ENCODE assay signal across 24 cellular contexts in the genomic region with DNA sequence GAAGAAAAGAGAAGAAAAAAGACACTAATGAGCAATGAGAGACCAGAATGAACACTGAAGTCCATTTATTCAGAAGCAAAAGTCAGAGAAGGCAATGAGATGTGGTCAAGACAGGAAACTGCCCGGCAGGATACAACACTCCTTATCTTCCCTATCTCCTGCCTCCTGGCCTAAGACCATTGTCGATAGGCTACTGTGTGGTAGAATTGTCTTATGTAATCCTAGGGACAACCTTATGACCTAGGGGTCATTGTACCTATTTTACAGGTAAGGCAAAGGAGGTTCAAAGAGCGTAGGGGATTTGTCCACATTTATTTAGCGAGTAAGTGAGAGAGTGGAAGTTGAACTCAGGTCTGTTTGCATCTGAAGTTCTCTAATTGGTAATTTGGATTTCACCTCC.
"Had no signal": no experiment of that assay in that cellular context is flagged by ENCODE, and none has a peak within 500 bp of the region (broad histone marks: within the 10 kb centered on the region; RNA-seq: fewer than 3 reads in every experiment).

No MANE protein-coding gene starts in this region.

- H3K79me2 ChIP-seq: parathyroid adenoma had no signal

- H3K36me3 Mint-ChIP-seq: activated naive CD4-positive, alpha-beta T cell treated with anti-CD3 and anti-CD28 coated beads, Interleukin-2, amount 50 U/mL, for 72 hours; memory B cell; stimulated activated memory B cell treated with anti-CD40 and anti-IgM and Interleukin-4, amounts not matched to agents 10 μg/mL and 1 μg/mL and 100 μg/mL, for 72 hours; type B pancreatic cell had no signal

- H3K4me3 Mint-ChIP-seq: activated B cell treated with CpG ODN at 0.5 μM for 24 hours; activated CD4-positive, alpha-beta T cell treated with anti-CD3 and anti-CD28 coated beads for 36 hours; activated T-cell treated with anti-CD3 and anti-CD28 coated beads, Interleukin-2, amount 50 U/mL, for 24 hours; activated T-helper 17 cell treated with anti-CD3 and anti-CD28 coated beads, Interleukin-2, amount 50 U/mL, for 72 hours; memory B cell; nephron; stimulated activated memory B cell treated with anti-CD40 and anti-IgM and Interleukin-4, amounts not matched to agents 10 μg/mL and 1 μg/mL and 100 μg/mL, for 72 hours; type B pancreatic cell had no signal

- H2AFZ ChIP-seq: parathyroid adenoma had no signal

- DNase-seq: activated B cell treated with CpG ODN at 0.5 μM for 24 hours; activated CD4-positive, alpha-beta T cell treated with anti-CD3 and anti-CD28 coated beads for 36 hours; activated CD4-positive, alpha-beta T cell treated with anti-CD3 and anti-CD28 coated beads, Interleukin-2, amount 50 U/mL, for 4 hours; activated CD8-positive, alpha-beta memory T cell treated with anti-CD3 and anti-CD28 coated beads for 24 hours; activated CD8-positive, alpha-beta memory T cell treated with anti-CD3 and anti-CD28 coated beads, Interleukin-2, amount 50 U/mL, for 4 hours; activated T-cell treated with anti-CD3 and anti-CD28 coated beads, Interleukin-2, amount 50 U/mL, for 24 hours; cerebellar nuclear complex; kidney; left lung; stimulated activated CD4-positive, alpha-beta T cell treated with anti-CD3 and anti-CD28 coated beads, Interleukin-15, amount 100 ng/mL, for 24 hours; T-helper 1 cell; T-helper 9 cell; testis had no signal

- H3K4me2 ChIP-seq: smooth muscle cell had no signal

- ATAC-seq: activated CD4-positive, alpha-beta T cell treated with anti-CD3 and anti-CD28 coated beads for 36 hours; activated naive CD4-positive, alpha-beta T cell treated with anti-CD3 and anti-CD28 coated beads, Interleukin-2, amount 50 U/mL, for 72 hours; activated T-helper 17 cell treated with anti-CD3 and anti-CD28 coated beads, Interleukin-2, amount 50 U/mL, for 72 hours; left lung; sciatic nerve; stimulated activated memory B cell treated with anti-CD40 and anti-IgM and Interleukin-4, amounts not matched to agents 10 μg/mL and 1 μg/mL and 100 μg/mL, for 72 hours had no signal

- H3K36me3 ChIP-seq: left lung, vagina had no signal

- H3K27me3 ChIP-seq: testis, vagina had no signal

- H3K9ac ChIP-seq: parathyroid adenoma had no signal

- H3K4me1 ChIP-seq: left lung, parathyroid adenoma, testis had no signal

- H3K4me3 ChIP-seq: coronary artery, left lung, smooth muscle cell, testis, vagina had no signal

- H3K27ac ChIP-seq: coronary artery, left lung, parathyroid adenoma, testis, vagina had no signal

- H3K4me1 Mint-ChIP-seq: activated B cell treated with CpG ODN at 0.5 μM for 24 hours; activated CD4-positive, alpha-beta T cell treated with anti-CD3 and anti-CD28 coated beads for 36 hours; activated T-helper 17 cell treated with anti-CD3 and anti-CD28 coated beads, Interleukin-2, amount 50 U/mL, for 72 hours; memory B cell; stimulated activated memory B cell treated with anti-CD40 and anti-IgM and Interleukin-4, amounts not matched to agents 10 μg/mL and 1 μg/mL and 100 μg/mL, for 72 hours had no signal

- H3K27ac Mint-ChIP-seq: activated B cell treated with CpG ODN at 0.5 μM for 24 hours; activated CD4-positive, alpha-beta T cell treated with anti-CD3 and anti-CD28 coated beads for 36 hours; activated T-cell treated with anti-CD3 and anti-CD28 coated beads, Interleukin-2, amount 50 U/mL, for 24 hours; activated T-helper 17 cell treated with anti-CD3 and anti-CD28 coated beads, Interleukin-2, amount 50 U/mL, for 72 hours; memory B cell; nephron; stimulated activated memory B cell treated with anti-CD40 and anti-IgM and Interleukin-4, amounts not matched to agents 10 μg/mL and 1 μg/mL and 100 μg/mL, for 72 hours had no signal

- H3K9me3 Mint-ChIP-seq: activated naive CD4-positive, alpha-beta T cell treated with anti-CD3 and anti-CD28 coated beads, Interleukin-2, amount 50 U/mL, for 72 hours; activated T-cell treated with anti-CD3 and anti-CD28 coated beads, Interleukin-2, amount 50 U/mL, for 24 hours; activated T-helper 17 cell treated with anti-CD3 and anti-CD28 coated beads, Interleukin-2, amount 50 U/mL, for 72 hours; memory B cell; nephron; stimulated activated memory B cell treated with anti-CD40 and anti-IgM and Interleukin-4, amounts not matched to agents 10 μg/mL and 1 μg/mL and 100 μg/mL, for 72 hours; type B pancreatic cell had no signal

- H3K9me3 ChIP-seq: left lung, testis, vagina had no signal
